ENCODE assay signal across 19 cellular contexts in genomic region chr6:47439348-47439668, GRCh38. TPM values are rescaled to one million over a fixed set of nuclear protein-coding genes. Genes with fewer than 3 reads are reported as not detected.
DNase-seq lines count a peak whose midpoint lies in the region; ATAC-seq and TF ChIP-seq lines count a peak whose summit lies in the region.
"Had no signal": no experiment of that assay in that cellular context is flagged by ENCODE, and none has a peak within 500 bp of the region (broad histone marks: within the 10 kb centered on the region; RNA-seq: fewer than 3 reads in every experiment).

No MANE protein-coding gene starts in this region.

- CTCF ChIA-PET in OCI-LY7 (lab: Charles Lee; ENCODE audit: unreplicated experiment) (interaction anchor here (1.0 kb wide), 2 partner anchors 18 to 38 kb away, joined by 4 read pairs; no protein-coding TSS in a partner anchor), T-cell (lab: Charles Lee) (no interaction called here)

- H3K9me3 Mint-ChIP-seq in T-cell, result peaks cover 0 to 3% (median 0%) of the 10 kb centered on the region in 3 donors
- H3K9me3 Mint-ChIP-seq: activated T-helper 2 cell treated with anti-CD3 and anti-CD28 coated beads, Interferon-gamma antibody, Interleukin-2, Interleukin-4, amounts not matched to agents 10 μg/mL and 5 μg/mL and 100 μg/mL, durations not matched to agents 14 hours and 24 hours and 36 hours had no signal

- H3K9me2 ChIP-seq in OCI-LY7 (ENCODE audit: insufficient read depth, low read length), result no peaks in the 10 kb centered on the region

- no peaks in the 10 kb centered on the region for H4K20me1 ChIP-seq in OCI-LY7 (ENCODE audit: insufficient read depth, low read length)

- peak overlapping the region; percentile 81 for H2AFZ ChIP-seq in OCI-LY7 (ENCODE audit: low read length)

- H3K27ac ChIP-seq in OCI-LY7 (ENCODE audit: low read depth, low read length, poor library complexity, severe bottlenecking), result peak overlapping the region; percentile 75
- H3K27ac ChIP-seq: thoracic aorta had no signal

- H3K79me2 ChIP-seq in OCI-LY7 (ENCODE audit: insufficient read depth, low read depth, low read length), result no peaks in the 10 kb centered on the region

- POLR2A ChIA-PET in OCI-LY7 (lab: Charles Lee) (interaction anchor here (0.5 to 1.9 kb wide), 11 partner anchors 11 to 226 kb away, joined by 3 to 13 read pairs (median 3); partner anchors contain the start of gene CD2AP), T-cell (lab: Charles Lee) (no interaction called here)

- no peaks in the 10 kb centered on the region for H3K36me3 Mint-ChIP-seq in T-cell

- intact Hi-C loops in OCI-LY7 (cut with micrococcal nuclease; ENCODE audit: unreplicated experiment), result loop anchor here (1.0 kb wide), 3 partner anchors 25 to 79 kb away; no protein-coding TSS in a partner anchor

- H3K9me3 ChIP-seq in OCI-LY7 (ENCODE audit: low read length), result no peaks in the 10 kb centered on the region
- H3K9me3 ChIP-seq: thoracic aorta had no signal

- peak overlapping the region; percentile 74 for H3K4me2 ChIP-seq in OCI-LY7 (ENCODE audit: low read length)

- DNase-seq in OCI-LY7 (ENCODE audit: low spot score), result no peak
- DNase-seq in activated gamma-delta T cell treated with Interleukin-2 at 50 U/mL for 16 hours, result no peak
- DNase-seq in T-cell, result no peak
- no peak for DNase-seq in stimulated activated CD4-positive, alpha-beta T cell treated with anti-CD3 and anti-CD28 coated beads, Interleukin-1b, Interleukin-23, amount 100 ng/mL, for 48 hours
- DNase-seq in activated CD4-positive, alpha-beta T cell treated with anti-CD3 and anti-CD28 coated beads, Interleukin-2, amount 50 U/mL, for 4 hours, result no peak
- DNase-seq: activated CD8-positive, alpha-beta memory T cell treated with anti-CD3 and anti-CD28 coated beads for 24 hours; amygdala; foreskin fibroblast; NCI-H1694 treated with DMSO at 0.1 percent for 48 hours; NCI-H510A; nucleus accumbens; PC-3; stimulated activated CD4-positive, alpha-beta T cell treated with anti-CD3 and anti-CD28 coated beads, Interleukin-2, amount 100 ng/mL, for 24 hours had no signal

- peak; percentile 30 for ATAC-seq in GM18873 (IDR thresholded peaks at IDR 0.05; ENCODE audit: low FRiP score, unreplicated experiment)
- ATAC-seq in GM21717 (IDR thresholded peaks at IDR 0.05; ENCODE audit: unreplicated experiment), result peak; percentile 40
- peak; percentile 29 for ATAC-seq in HG03039 (IDR thresholded peaks at IDR 0.05; ENCODE audit: unreplicated experiment)
- ATAC-seq in T-cell (replicated peaks in 1 of 4), result no peak
- ATAC-seq: PC-3, SK-N-SH treated with all-trans-retinoic acid at 6 μM for 48 hours had no signal

- H3K27me3 Mint-ChIP-seq in T-cell, result no peaks in the 10 kb centered on the region

- H3K4me3 ChIP-seq in OCI-LY7 (ENCODE audit: low read depth, low read length, poor library complexity, severe bottlenecking), result peak overlapping the region; percentile 41
- H3K4me3 ChIP-seq: thoracic aorta had no signal

- no peaks in the 10 kb centered on the region for H3K36me3 ChIP-seq in OCI-LY7 (ENCODE audit: insufficient read depth, low read length)
- H3K36me3 ChIP-seq: thoracic aorta had no signal

- peaks cover 55% of the 10 kb centered on the region for H3K4me1 ChIP-seq in OCI-LY7 (ENCODE audit: insufficient read depth, low read length, poor library complexity, severe bottlenecking)

- H3K4me3 Mint-ChIP-seq in T-cell, result no peak overlapping the region

- H3K27ac Mint-ChIP-seq in T-cell, result no peak overlapping the region
- H3K27ac Mint-ChIP-seq: activated T-helper 2 cell treated with anti-CD3 and anti-CD28 coated beads, Interferon-gamma antibody, Interleukin-2, Interleukin-4, amounts not matched to agents 10 μg/mL and 5 μg/mL and 100 μg/mL, durations not matched to agents 14 hours and 24 hours and 36 hours had no signal

- BruUV-seq in OCI-LY7 (replicated peaks; lab: Mats Ljungman, UMichigan), result no TSS peak

- H3K4me1 Mint-ChIP-seq in T-cell, result no peaks in the 10 kb centered on the region

- no peak for TF ChIP-seq CTCF in OCI-LY7 (conservative IDR thresholded peaks at IDR 0.05; ENCODE audit: low read length)

RNA-seq across cellular contexts. Expression of gene CD2AP, which starts 38.3 kb away (rescaled TPM):
- 26.6 and 30.0 TPM in 2 replicates for total RNA-seq in OCI-LY7 (2014; rRNA removed; shearing (Covaris generic))
- total RNA-seq in OCI-LY7 (2022) (58.0 and 61.7 TPM in 2 replicates), T-cell (10 to 100 TPM; 22.3 to 39.7 (median 23.6) TPM)

Comparison
In these comparisons a context has a peak if more than half of its experiments do, and no peak if none do; other contexts are left out.
1. ATAC-seq: peak in GM18873 (single experiment), GM21717 (single experiment) and HG03039 (single experiment); none in T-cell (0 of 4).